Comparison of ENCODE assay signal across 8 cellular contexts in the genomic region with DNA sequence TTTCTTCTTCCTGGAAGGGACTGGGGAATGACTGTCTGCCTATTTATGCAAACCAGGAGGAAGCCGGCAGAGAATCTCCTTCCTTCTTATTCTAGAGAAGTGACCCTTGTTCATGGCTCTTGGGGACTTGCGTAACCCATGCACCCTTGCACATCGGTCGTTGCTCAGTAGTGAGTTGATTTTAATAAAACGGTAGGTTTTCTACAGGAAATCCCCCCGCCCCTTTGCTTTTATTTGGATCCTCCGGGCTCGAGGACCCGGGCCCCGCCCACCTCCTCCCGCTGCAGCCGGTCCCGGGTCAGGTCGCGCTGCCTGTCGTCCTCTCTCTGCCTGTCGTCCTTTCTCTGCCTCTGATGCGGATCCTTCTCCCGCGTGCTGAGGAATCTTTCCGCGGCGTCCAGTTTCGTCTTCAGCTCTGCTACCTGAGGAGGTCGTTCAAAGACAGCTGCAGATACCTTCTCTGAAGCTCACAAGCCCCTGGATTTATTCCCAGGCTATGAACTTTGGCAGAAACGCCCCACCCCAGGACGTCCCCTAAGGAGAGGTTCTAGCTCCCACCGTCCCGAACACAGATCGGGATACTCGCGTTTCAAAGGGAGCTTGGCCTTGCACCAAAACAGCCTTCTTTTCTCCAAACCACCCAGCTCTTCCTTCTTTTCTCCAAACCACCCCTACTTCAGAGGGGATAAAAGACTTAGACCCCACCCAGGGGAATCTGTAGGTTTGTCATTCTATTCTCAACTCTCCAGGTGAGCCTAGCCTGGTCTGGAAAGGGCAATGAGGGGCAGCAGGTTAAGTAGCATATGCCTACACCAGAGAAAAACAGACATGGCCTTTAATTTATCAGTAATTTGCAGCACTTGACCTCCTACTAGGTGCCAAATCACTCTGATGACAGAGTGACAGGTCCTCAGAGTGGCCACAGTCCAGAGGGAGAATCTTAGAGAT. TPM values are rescaled to one million over a fixed set of nuclear protein-coding genes. Genes with fewer than 3 reads are reported as not detected.
DNase-seq lines count a peak whose midpoint lies in the region; ATAC-seq and TF ChIP-seq lines count a peak whose summit lies in the region.

No MANE protein-coding gene starts in this region.

- no peak for ATAC-seq in HG03469 (IDR thresholded peaks at IDR 0.05; ENCODE audit: unreplicated experiment)
- ATAC-seq in GM21619 (IDR thresholded peaks at IDR 0.05; ENCODE audit: unreplicated experiment) = no peak
- ATAC-seq in GM21381 (IDR thresholded peaks at IDR 0.05; ENCODE audit: unreplicated experiment) = no peak

- no peaks in the 10 kb centered on the region for H3K4me1 ChIP-seq in ovary (ENCODE audit: insufficient read depth)

- H3K4me3 ChIP-seq in BJ (ENCODE audit: low read depth, low read length) = peak overlapping the region; percentile 51
- H3K4me3 ChIP-seq in ovary = peak overlapping the region; percentile 28

- H3K27me3 ChIP-seq in BJ (ENCODE audit: control insufficient read depth, insufficient read depth, low read length) (no peaks in the 10 kb centered on the region), ovary (no peaks in the 10 kb centered on the region)

- no peaks in the 10 kb centered on the region for H3K9me3 Mint-ChIP-seq in activated T-helper 2 cell treated with anti-CD3 and anti-CD28 coated beads, Interferon-gamma antibody, Interleukin-2, Interleukin-4, amounts not matched to agents 10 μg/mL and 5 μg/mL and 100 μg/mL, durations not matched to agents 14 hours and 24 hours and 36 hours

- POLR2A ChIA-PET in BJ (lab: Charles Lee) = no interaction called here

- no peak for TF ChIP-seq POLR2A in ovary (IDR thresholded peaks at IDR 0.05)

- DNase-seq in BJ (ENCODE audit: low read depth) (no peak), M059J (ENCODE audit: low read depth) (peak; percentile 12), glomerular visceral epithelial cell (ENCODE audit: extremely low spot score) (peak; percentile 6), ovary (peak in 2 of 5 donors; percentile 12 to 32)
- no peak for DNase-seq in activated T-helper 2 cell treated with anti-CD3 and anti-CD28 coated beads, Interferon-gamma antibody, Interleukin-2, Interleukin-4, amounts not matched to agents 10 μg/mL and 5 μg/mL and 100 μg/mL, durations not matched to agents 14 hours and 24 hours and 36 hours (ENCODE audit: low spot score)

- CTCF ChIA-PET in BJ (lab: Yijun Ruan, JAX) = interaction anchor here (1.9 kb wide), 1 partner anchor 35 kb away, joined by 6 read pairs; no protein-coding TSS in a partner anchor

- H3K36me3 ChIP-seq in BJ (ENCODE audit: control insufficient read depth, insufficient read depth, low read length) (no peaks in the 10 kb centered on the region), ovary (no peaks in the 10 kb centered on the region)

- no peak overlapping the region for H3K27ac ChIP-seq in ovary

- H3K36me3 Mint-ChIP-seq in activated T-helper 2 cell treated with anti-CD3 and anti-CD28 coated beads, Interferon-gamma antibody, Interleukin-2, Interleukin-4, amounts not matched to agents 10 μg/mL and 5 μg/mL and 100 μg/mL, durations not matched to agents 14 hours and 24 hours and 36 hours (ENCODE audit: low read depth) = peaks cover 28% of the 10 kb centered on the region

- no peaks in the 10 kb centered on the region for H3K9me3 ChIP-seq in ovary

- TF ChIP-seq CTCF in BJ (IDR thresholded peaks at IDR 0.05; ENCODE audit: insufficient read depth, low read depth, low read length) (no peak), ovary (IDR thresholded peaks at IDR 0.05) (no peak)

- intact Hi-C loops in activated T-helper 2 cell treated with anti-CD3 and anti-CD28 coated beads, Interferon-gamma antibody, Interleukin-2, Interleukin-4, amounts not matched to agents 10 μg/mL and 5 μg/mL and 100 μg/mL, durations not matched to agents 14 hours and 24 hours and 36 hours (cut with micrococcal nuclease) = no loop called here
- intact Hi-C loops in ovary (cut with DNase I) = no loop called here

- 1 to 2% (median 1%) methylated on average over 32 of the region's 32 CpGs for WGBS in ovary, 3 donors

- peak overlapping the region; percentile 71 for H3K4me3 Mint-ChIP-seq in activated T-helper 2 cell treated with anti-CD3 and anti-CD28 coated beads, Interferon-gamma antibody, Interleukin-2, Interleukin-4, amounts not matched to agents 10 μg/mL and 5 μg/mL and 100 μg/mL, durations not matched to agents 14 hours and 24 hours and 36 hours (ENCODE audit: low read depth)

- peaks cover 34% of the 10 kb centered on the region for H3K27me3 Mint-ChIP-seq in activated T-helper 2 cell treated with anti-CD3 and anti-CD28 coated beads, Interferon-gamma antibody, Interleukin-2, Interleukin-4, amounts not matched to agents 10 μg/mL and 5 μg/mL and 100 μg/mL, durations not matched to agents 14 hours and 24 hours and 36 hours (ENCODE audit: low read depth)

- TF ChIP-seq EP300 in ovary (IDR thresholded peaks at IDR 0.05) = no peak

- H3K4me1 Mint-ChIP-seq in activated T-helper 2 cell treated with anti-CD3 and anti-CD28 coated beads, Interferon-gamma antibody, Interleukin-2, Interleukin-4, amounts not matched to agents 10 μg/mL and 5 μg/mL and 100 μg/mL, durations not matched to agents 14 hours and 24 hours and 36 hours (ENCODE audit: low read depth) = peaks cover 35% of the 10 kb centered on the region

- H3K27ac Mint-ChIP-seq in activated T-helper 2 cell treated with anti-CD3 and anti-CD28 coated beads, Interferon-gamma antibody, Interleukin-2, Interleukin-4, amounts not matched to agents 10 μg/mL and 5 μg/mL and 100 μg/mL, durations not matched to agents 14 hours and 24 hours and 36 hours = no peak overlapping the region

RNA-seq across cellular contexts. Expression of a gene that starts 7.0 kb away (rescaled TPM):
- polyA plus RNA-seq in BJ (2011; rRNA removed) (0.20 and 0.33 TPM in 2 replicates), ovary (under 1 TPM; 0.05 to 0.15 TPM)
- 0.19 TPM in 1 of 2 replicates, not detected in the other for polyA minus RNA-seq in BJ (2011; rRNA and poly(A)+ RNA removed)
- 0.10 TPM in 1 of 2 replicates, not detected in the other for total RNA-seq in M059J (2014; rRNA removed; shearing (Covaris generic))
- 9.2 TPM in 2 replicates for total RNA-seq in activated T-helper 2 cell treated with anti-CD3 and anti-CD28 coated beads, Interferon-gamma antibody, Interleukin-2, Interleukin-4, amounts not matched to agents 10 μg/mL and 5 μg/mL and 100 μg/mL, durations not matched to agents 14 hours and 24 hours and 36 hours
- total RNA-seq in ovary = under 1 TPM in 3 of 7 donors, not detected in 4; 0.12 to 0.60 (median 0.15) TPM

Comparison
In these comparisons a context has a peak if more than half of its experiments do, and no peak if none do; other contexts are left out.
1. DNase-seq: peak in M059J (single experiment) and glomerular visceral epithelial cell (single experiment); none in BJ (single experiment) and activated T-helper 2 cell treated with anti-CD3 and anti-CD28 coated beads, Interferon-gamma antibody, Interleukin-2, Interleukin-4, amounts not matched to agents 10 μg/mL and 5 μg/mL and 100 μg/mL, durations not matched to agents 14 hours and 24 hours and 36 hours (single experiment).